In genomic region chr11:95175969-95176368, GRCh38 we compare ENCODE assay signal across 1 cellular context.
A peak's percentile ranks its signal among the peaks of the same experiment; 100 is the strongest.
TF ChIP-seq lines count a peak whose summit lies in the region.

No MANE protein-coding gene starts in this region.

TF ChIP-seq in K562, 482 proteins besides CTCF, POLR2A, EP300 and RAD21 (continued from another document and continues in another):
- TF ChIP-seq, protein P1, sequence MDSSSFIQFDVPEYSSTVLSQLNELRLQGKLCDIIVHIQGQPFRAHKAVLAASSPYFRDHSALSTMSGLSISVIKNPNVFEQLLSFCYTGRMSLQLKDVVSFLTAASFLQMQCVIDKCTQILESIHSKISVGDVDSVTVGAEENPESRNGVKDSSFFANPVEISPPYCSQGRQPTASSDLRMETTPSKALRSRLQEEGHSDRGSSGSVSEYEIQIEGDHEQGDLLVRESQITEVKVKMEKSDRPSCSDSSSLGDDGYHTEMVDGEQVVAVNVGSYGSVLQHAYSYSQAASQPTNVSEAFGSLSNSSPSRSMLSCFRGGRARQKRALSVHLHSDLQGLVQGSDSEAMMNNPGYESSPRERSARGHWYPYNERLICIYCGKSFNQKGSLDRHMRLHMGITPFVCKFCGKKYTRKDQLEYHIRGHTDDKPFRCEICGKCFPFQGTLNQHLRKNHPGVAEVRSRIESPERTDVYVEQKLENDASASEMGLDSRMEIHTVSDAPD (CRISPR knock-in tag; IDR thresholded peaks at IDR 0.05) = no peak
- TF ChIP-seq ZNF584 (CRISPR knock-in tag; IDR thresholded peaks at IDR 0.05; ENCODE audit: low read depth) (no peak), FOXA3 (CRISPR knock-in tag; conservative IDR thresholded peaks at IDR 0.05 in 1 of 2, IDR thresholded peaks at IDR 0.05 in 1 of 2) (peak in 1 of 2 experiments; percentile 68; a peak in 2 of 4 replicates), ARID1B (IDR thresholded peaks at IDR 0.05) (peak; percentile 60), SMARCA4 (IDR thresholded peaks at IDR 0.05) (0 out of 2 replicates have a peak, but pooled peaks have one; percentile 28), SMAD3 (CRISPR knock-in tag; conservative IDR thresholded peaks at IDR 0.05) (no peak), ZNF197 (CRISPR knock-in tag; IDR thresholded peaks at IDR 0.05; ENCODE audit: low read depth) (no peak), ZNF134 (CRISPR knock-in tag; conservative IDR thresholded peaks at IDR 0.05) (no peak), NFATC3 (IDR thresholded peaks at IDR 0.05) (no peak), ZNF583 (CRISPR knock-in tag; IDR thresholded peaks at IDR 0.05) (no peak), KDM1A (IDR thresholded peaks at IDR 0.05) (peak; percentile 55 to 61; a peak in 3 of 4 replicates), HDAC1 (IDR thresholded peaks at IDR 0.05) (0 out of 4 replicates have a peak, but pooled peaks of 1 of the 2 experiments have one; percentile 42), SMAD4 (CRISPR knock-in tag; conservative IDR thresholded peaks at IDR 0.05) (no peak), PYGO2 (tag; IDR thresholded peaks at IDR 0.05) (no peak), RNF2 (IDR thresholded peaks at IDR 0.05) (no peak), BCOR (IDR thresholded peaks at IDR 0.05) (no peak), ZNF589 (CRISPR knock-in tag; IDR thresholded peaks at IDR 0.05; ENCODE audit: low read depth) (0 out of 2 replicates have a peak, but pooled peaks have one; percentile 23), CBFA2T3 (IDR thresholded peaks at IDR 0.05) (peak; percentile 80), EZH2 (IDR thresholded peaks at IDR 0.05; ENCODE audit: borderline replicate concordance, low read depth, low read length) (no peak), RBM22 (IDR thresholded peaks at IDR 0.05; ENCODE audit: low read depth, low read length, poor library complexity, severe bottlenecking) (no peak), RBM14 (IDR thresholded peaks at IDR 0.05; ENCODE audit: borderline replicate concordance, insufficient read depth, low read depth, low read length) (no peak), ZNF57 (CRISPR knock-in tag; IDR thresholded peaks at IDR 0.05) (no peak), ZBTB1 (CRISPR knock-in tag; IDR thresholded peaks at IDR 0.05; ENCODE audit: borderline replicate concordance, low read depth) (no peak), TBL1XR1 (IDR thresholded peaks at IDR 0.05; ENCODE audit: low read length in 2 of 2) (no peak), NCOR1 (IDR thresholded peaks at IDR 0.05) (peak; percentile 55; the same call in 1 of the 2 replicates), TAF15 (IDR thresholded peaks at IDR 0.05; ENCODE audit: low read depth, low read length) (no peak), MTA3 (IDR thresholded peaks at IDR 0.05; ENCODE audit: borderline replicate concordance) (no peak), TGIF2 (CRISPR knock-in tag; IDR thresholded peaks at IDR 0.05) (no peak), ZNF212 (CRISPR knock-in tag; IDR thresholded peaks at IDR 0.05) (no peak), U2AF2 (optimal IDR thresholded peaks at IDR 0.05; ENCODE audit: low read depth, low read length) (no peak), TAL1 (IDR thresholded peaks at IDR 0.05) (peak; percentile 53), KAT2B (IDR thresholded peaks at IDR 0.05; ENCODE audit: low read depth, low read length) (no peak), MXI1 (IDR thresholded peaks at IDR 0.05; ENCODE audit: low read depth, low read length) (no peak), RBM15 (IDR thresholded peaks at IDR 0.05; ENCODE audit: insufficient read depth, low read length) (no peak), SOX6 (IDR thresholded peaks at IDR 0.05) (peak; percentile 35; the same call in 1 of the 2 replicates), ZNF274 (IDR thresholded peaks at IDR 0.05; ENCODE audit: borderline replicate concordance, low read depth, low read length) (no peak), HIVEP1 (CRISPR knock-in tag; IDR thresholded peaks at IDR 0.05) (no peak), HMBOX1 (IDR thresholded peaks at IDR 0.05) (peak; percentile 79), ZNF699 (CRISPR knock-in tag; IDR thresholded peaks at IDR 0.05; ENCODE audit: insufficient replicate concordance) (no peak), IRF2 (CRISPR knock-in tag; IDR thresholded peaks at IDR 0.05) (no peak), ZNF668 (CRISPR knock-in tag; IDR thresholded peaks at IDR 0.05) (no peak), DMBX1 (CRISPR knock-in tag; IDR thresholded peaks at IDR 0.05; ENCODE audit: borderline replicate concordance) (no peak), ZC3H8 (IDR thresholded peaks at IDR 0.05) (no peak), ZC3H11A (IDR thresholded peaks at IDR 0.05; ENCODE audit: low read depth, low read length) (no peak), BRD9 (IDR thresholded peaks at IDR 0.05; ENCODE audit: low read depth, partially characterized antibody) (no peak)
- TF ChIP-seq, protein P2, sequence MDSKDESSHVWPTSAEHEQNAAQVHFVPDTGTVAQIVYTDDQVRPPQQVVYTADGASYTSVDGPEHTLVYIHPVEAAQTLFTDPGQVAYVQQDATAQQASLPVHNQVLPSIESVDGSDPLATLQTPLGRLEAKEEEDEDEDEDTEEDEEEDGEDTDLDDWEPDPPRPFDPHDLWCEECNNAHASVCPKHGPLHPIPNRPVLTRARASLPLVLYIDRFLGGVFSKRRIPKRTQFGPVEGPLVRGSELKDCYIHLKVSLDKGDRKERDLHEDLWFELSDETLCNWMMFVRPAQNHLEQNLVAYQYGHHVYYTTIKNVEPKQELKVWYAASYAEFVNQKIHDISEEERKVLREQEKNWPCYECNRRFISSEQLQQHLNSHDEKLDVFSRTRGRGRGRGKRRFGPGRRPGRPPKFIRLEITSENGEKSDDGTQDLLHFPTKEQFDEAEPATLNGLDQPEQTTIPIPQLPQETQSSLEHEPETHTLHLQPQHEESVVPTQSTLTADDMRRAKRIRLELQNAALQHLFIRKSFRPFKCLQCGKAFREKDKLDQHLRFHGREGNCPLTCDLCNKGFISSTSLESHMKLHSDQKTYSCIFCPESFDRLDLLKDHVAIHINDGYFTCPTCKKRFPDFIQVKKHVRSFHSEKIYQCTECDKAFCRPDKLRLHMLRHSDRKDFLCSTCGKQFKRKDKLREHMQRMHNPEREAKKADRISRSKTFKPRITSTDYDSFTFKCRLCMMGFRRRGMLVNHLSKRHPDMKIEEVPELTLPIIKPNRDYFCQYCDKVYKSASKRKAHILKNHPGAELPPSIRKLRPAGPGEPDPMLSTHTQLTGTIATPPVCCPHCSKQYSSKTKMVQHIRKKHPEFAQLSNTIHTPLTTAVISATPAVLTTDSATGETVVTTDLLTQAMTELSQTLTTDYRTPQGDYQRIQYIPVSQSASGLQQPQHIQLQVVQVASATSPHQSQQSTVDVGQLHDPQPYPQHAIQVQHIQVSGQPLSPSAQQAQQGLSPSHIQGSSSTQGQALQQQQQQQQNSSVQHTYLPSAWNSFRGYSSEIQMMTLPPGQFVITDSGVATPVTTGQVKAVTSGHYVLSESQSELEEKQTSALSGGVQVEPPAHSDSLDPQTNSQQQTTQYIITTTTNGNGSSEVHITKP (IDR thresholded peaks at IDR 0.05; ENCODE audit: partially characterized antibody) = no peak
- TF ChIP-seq, protein P3, sequence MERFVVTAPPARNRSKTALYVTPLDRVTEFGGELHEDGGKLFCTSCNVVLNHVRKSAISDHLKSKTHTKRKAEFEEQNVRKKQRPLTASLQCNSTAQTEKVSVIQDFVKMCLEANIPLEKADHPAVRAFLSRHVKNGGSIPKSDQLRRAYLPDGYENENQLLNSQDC (CRISPR knock-in tag; IDR thresholded peaks at IDR 0.05) = no peak
- TF ChIP-seq, protein P4, sequence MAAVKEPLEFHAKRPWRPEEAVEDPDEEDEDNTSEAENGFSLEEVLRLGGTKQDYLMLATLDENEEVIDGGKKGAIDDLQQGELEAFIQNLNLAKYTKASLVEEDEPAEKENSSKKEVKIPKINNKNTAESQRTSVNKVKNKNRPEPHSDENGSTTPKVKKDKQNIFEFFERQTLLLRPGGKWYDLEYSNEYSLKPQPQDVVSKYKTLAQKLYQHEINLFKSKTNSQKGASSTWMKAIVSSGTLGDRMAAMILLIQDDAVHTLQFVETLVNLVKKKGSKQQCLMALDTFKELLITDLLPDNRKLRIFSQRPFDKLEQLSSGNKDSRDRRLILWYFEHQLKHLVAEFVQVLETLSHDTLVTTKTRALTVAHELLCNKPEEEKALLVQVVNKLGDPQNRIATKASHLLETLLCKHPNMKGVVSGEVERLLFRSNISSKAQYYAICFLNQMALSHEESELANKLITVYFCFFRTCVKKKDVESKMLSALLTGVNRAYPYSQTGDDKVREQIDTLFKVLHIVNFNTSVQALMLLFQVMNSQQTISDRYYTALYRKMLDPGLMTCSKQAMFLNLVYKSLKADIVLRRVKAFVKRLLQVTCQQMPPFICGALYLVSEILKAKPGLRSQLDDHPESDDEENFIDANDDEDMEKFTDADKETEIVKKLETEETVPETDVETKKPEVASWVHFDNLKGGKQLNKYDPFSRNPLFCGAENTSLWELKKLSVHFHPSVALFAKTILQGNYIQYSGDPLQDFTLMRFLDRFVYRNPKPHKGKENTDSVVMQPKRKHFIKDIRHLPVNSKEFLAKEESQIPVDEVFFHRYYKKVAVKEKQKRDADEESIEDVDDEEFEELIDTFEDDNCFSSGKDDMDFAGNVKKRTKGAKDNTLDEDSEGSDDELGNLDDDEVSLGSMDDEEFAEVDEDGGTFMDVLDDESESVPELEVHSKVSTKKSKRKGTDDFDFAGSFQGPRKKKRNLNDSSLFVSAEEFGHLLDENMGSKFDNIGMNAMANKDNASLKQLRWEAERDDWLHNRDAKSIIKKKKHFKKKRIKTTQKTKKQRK (IDR thresholded peaks at IDR 0.05; ENCODE audit: borderline replicate concordance, low read depth, low read length) = no peak
- TF ChIP-seq, protein P5, sequence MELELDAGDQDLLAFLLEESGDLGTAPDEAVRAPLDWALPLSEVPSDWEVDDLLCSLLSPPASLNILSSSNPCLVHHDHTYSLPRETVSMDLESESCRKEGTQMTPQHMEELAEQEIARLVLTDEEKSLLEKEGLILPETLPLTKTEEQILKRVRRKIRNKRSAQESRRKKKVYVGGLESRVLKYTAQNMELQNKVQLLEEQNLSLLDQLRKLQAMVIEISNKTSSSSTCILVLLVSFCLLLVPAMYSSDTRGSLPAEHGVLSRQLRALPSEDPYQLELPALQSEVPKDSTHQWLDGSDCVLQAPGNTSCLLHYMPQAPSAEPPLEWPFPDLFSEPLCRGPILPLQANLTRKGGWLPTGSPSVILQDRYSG (tag; conservative IDR thresholded peaks at IDR 0.05; ENCODE audit: low read depth) = no peak
- TF ChIP-seq, protein P6, sequence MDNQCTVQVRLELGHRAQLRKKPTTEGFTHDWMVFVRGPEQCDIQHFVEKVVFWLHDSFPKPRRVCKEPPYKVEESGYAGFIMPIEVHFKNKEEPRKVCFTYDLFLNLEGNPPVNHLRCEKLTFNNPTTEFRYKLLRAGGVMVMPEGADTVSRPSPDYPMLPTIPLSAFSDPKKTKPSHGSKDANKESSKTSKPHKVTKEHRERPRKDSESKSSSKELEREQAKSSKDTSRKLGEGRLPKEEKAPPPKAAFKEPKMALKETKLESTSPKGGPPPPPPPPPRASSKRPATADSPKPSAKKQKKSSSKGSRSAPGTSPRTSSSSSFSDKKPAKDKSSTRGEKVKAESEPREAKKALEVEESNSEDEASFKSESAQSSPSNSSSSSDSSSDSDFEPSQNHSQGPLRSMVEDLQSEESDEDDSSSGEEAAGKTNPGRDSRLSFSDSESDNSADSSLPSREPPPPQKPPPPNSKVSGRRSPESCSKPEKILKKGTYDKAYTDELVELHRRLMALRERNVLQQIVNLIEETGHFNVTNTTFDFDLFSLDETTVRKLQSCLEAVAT (IDR thresholded peaks at IDR 0.05) = no peak
- TF ChIP-seq, protein P7, sequence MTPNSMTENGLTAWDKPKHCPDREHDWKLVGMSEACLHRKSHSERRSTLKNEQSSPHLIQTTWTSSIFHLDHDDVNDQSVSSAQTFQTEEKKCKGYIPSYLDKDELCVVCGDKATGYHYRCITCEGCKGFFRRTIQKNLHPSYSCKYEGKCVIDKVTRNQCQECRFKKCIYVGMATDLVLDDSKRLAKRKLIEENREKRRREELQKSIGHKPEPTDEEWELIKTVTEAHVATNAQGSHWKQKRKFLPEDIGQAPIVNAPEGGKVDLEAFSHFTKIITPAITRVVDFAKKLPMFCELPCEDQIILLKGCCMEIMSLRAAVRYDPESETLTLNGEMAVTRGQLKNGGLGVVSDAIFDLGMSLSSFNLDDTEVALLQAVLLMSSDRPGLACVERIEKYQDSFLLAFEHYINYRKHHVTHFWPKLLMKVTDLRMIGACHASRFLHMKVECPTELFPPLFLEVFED (CRISPR knock-in tag; conservative IDR thresholded peaks at IDR 0.05) = no peak
- TF ChIP-seq, protein P8, sequence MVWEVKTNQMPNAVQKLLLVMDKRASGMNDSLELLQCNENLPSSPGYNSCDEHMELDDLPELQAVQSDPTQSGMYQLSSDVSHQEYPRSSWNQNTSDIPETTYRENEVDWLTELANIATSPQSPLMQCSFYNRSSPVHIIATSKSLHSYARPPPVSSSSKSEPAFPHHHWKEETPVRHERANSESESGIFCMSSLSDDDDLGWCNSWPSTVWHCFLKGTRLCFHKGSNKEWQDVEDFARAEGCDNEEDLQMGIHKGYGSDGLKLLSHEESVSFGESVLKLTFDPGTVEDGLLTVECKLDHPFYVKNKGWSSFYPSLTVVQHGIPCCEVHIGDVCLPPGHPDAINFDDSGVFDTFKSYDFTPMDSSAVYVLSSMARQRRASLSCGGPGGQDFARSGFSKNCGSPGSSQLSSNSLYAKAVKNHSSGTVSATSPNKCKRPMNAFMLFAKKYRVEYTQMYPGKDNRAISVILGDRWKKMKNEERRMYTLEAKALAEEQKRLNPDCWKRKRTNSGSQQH (CRISPR knock-in tag; IDR thresholded peaks at IDR 0.05) = no peak
- TF ChIP-seq, protein P9, sequence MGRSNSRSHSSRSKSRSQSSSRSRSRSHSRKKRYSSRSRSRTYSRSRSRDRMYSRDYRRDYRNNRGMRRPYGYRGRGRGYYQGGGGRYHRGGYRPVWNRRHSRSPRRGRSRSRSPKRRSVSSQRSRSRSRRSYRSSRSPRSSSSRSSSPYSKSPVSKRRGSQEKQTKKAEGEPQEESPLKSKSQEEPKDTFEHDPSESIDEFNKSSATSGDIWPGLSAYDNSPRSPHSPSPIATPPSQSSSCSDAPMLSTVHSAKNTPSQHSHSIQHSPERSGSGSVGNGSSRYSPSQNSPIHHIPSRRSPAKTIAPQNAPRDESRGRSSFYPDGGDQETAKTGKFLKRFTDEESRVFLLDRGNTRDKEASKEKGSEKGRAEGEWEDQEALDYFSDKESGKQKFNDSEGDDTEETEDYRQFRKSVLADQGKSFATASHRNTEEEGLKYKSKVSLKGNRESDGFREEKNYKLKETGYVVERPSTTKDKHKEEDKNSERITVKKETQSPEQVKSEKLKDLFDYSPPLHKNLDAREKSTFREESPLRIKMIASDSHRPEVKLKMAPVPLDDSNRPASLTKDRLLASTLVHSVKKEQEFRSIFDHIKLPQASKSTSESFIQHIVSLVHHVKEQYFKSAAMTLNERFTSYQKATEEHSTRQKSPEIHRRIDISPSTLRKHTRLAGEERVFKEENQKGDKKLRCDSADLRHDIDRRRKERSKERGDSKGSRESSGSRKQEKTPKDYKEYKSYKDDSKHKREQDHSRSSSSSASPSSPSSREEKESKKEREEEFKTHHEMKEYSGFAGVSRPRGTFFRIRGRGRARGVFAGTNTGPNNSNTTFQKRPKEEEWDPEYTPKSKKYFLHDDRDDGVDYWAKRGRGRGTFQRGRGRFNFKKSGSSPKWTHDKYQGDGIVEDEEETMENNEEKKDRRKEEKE (IDR thresholded peaks at IDR 0.05; ENCODE audit: borderline replicate concordance in 1 of 2, control insufficient read depth in 1 of 2, low read depth in 2 of 2, low read length in 1 of 2) = no peak
